ENCODE assay signal across 27 cellular contexts in genomic region chr6:78744144-78744543, GRCh38.
"Had no signal": no experiment of that assay in that cellular context is flagged by ENCODE, and none has a peak within 500 bp of the region (broad histone marks: within the 10 kb centered on the region; RNA-seq: fewer than 3 reads in every experiment).

No MANE protein-coding gene starts in this region.

- ATAC-seq: effector memory CD8-positive, alpha-beta T cell; esophagus mucosa; foreskin keratinocyte; gastrocnemius medialis; gastroesophageal sphincter; heart left ventricle; heart right ventricle had no signal

- H3K36me3 ChIP-seq: colonic mucosa, esophagus muscularis mucosa, esophagus squamous epithelium, gastrocnemius medialis, gastroesophageal sphincter, heart left ventricle, heart right ventricle had no signal

- H3K4me3 ChIP-seq: colonic mucosa, coronary artery, dorsolateral prefrontal cortex, esophagus muscularis mucosa, esophagus squamous epithelium, gastrocnemius medialis, gastroesophageal sphincter, heart left ventricle, heart right ventricle had no signal

- H3K4me1 ChIP-seq: colonic mucosa, esophagus muscularis mucosa, foreskin keratinocyte, gastrocnemius medialis, gastroesophageal sphincter, heart left ventricle, heart right ventricle had no signal

- H3K27me3 ChIP-seq: colonic mucosa, dorsolateral prefrontal cortex, esophagus muscularis mucosa, esophagus squamous epithelium, foreskin keratinocyte, gastrocnemius medialis, gastroesophageal sphincter, heart left ventricle, heart right ventricle had no signal

- H3K9me3 ChIP-seq: colonic mucosa had no signal

- FAIRE-seq: endometrium, endothelial cell of umbilical vein, frontal cortex had no signal

- DNase-seq: colonic mucosa; cortex of kidney; dermis blood vessel endothelial cell; dorsolateral prefrontal cortex; effector CD4-positive, alpha-beta T cell; effector CD8-positive, alpha-beta T cell; effector memory CD4-positive, alpha-beta T cell; effector memory CD8-positive, alpha-beta T cell; endodermal cell; erythroblast; esophagus squamous epithelium; foreskin fibroblast; foreskin keratinocyte; foreskin melanocyte; gastrocnemius medialis; glutamatergic neuron; head of caudate nucleus; heart left ventricle; heart right ventricle had no signal

- H3K27ac ChIP-seq: colonic mucosa, coronary artery, dorsolateral prefrontal cortex, epithelial cell of prostate, esophagus muscularis mucosa, esophagus squamous epithelium, foreskin keratinocyte, gastrocnemius medialis, gastroesophageal sphincter, heart left ventricle, heart right ventricle had no signal
